ENCODE assay signal across 1 cellular context in the genomic region with DNA sequence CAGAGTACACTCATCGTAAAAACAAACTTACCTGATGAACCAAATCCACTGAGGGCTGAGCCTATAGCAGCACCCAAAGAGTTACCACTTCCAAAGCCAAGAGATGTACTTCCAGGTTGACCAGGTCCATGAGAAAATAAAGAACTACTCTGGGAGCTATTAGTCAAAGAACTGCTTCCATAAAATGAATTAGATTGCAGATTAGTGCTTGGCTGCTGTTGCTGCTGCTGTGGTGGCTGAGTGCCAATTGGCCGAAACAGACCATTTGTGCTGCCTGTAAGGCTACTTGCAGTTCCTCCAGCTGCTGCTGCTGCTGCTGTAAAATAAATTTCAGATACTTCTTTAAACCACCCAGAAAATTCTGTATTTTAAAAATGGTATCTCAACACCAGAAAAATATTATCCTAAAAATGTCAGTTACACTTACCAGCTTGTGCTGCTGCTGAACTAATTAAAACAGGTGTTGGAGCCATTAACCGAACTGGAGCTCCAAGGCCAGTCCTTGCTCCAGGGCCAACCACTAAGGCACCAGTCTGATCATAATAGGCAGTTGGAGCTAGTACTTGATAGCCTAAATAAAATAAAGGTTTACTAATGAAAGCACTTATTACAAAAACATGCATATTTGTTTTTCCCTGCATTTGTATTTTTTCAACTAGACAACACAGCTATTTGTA.
TF ChIP-seq lines count a peak whose summit lies in the region.

No MANE protein-coding gene starts in this region.

TF ChIP-seq in IMR-90, 13 proteins besides CTCF, POLR2A, EP300 and RAD21:
- no peak for TF ChIP-seq FOS (IDR thresholded peaks at IDR 0.05; ENCODE audit: low read depth, low read length)
- TF ChIP-seq NFE2L2 (IDR thresholded peaks at IDR 0.05; ENCODE audit: low read depth, low read length), result no peak
- TF ChIP-seq RFX5 (IDR thresholded peaks at IDR 0.05; ENCODE audit: low read depth, low read length), result no peak
- no peak for TF ChIP-seq CEBPB (IDR thresholded peaks at IDR 0.05; ENCODE audit: low read depth, low read length)
- no peak for TF ChIP-seq BHLHE40 (IDR thresholded peaks at IDR 0.05; ENCODE audit: low read depth, low read length)
- no peak for TF ChIP-seq MAZ (IDR thresholded peaks at IDR 0.05; ENCODE audit: borderline replicate concordance, low read depth, low read length)
- no peak for TF ChIP-seq SMC3 (IDR thresholded peaks at IDR 0.05; ENCODE audit: low read depth, low read length)
- TF ChIP-seq MXI1 (IDR thresholded peaks at IDR 0.05; ENCODE audit: borderline replicate concordance, low read depth, low read length), result no peak
